In genomic region chr10:109618748-109619147, GRCh38 we compare ENCODE assay signal across 8 cellular contexts.
"Had no signal": no experiment of that assay in that cellular context is flagged by ENCODE, and none has a peak within 500 bp of the region (broad histone marks: within the 10 kb centered on the region; RNA-seq: fewer than 3 reads in every experiment).

No MANE protein-coding gene starts in this region.

- ATAC-seq: GM12878 had no signal

- FAIRE-seq: G401.6, GM12878, GM12891, GM12892, GM18507, GM19239 had no signal

- DNase-seq: GDM1, GF-D8 had no signal

- H3K4me3 ChIP-seq: GM12878 had no signal
